In genomic region chr20:34713194-34713943, GRCh38 we compare ENCODE assay signal across 9 cellular contexts. TPM values are rescaled to one million over a fixed set of nuclear protein-coding genes. Genes with fewer than 3 reads are reported as not detected.
DNase-seq lines count a peak whose midpoint lies in the region; ATAC-seq lines count a peak whose summit lies in the region.
"Had no signal": no experiment of that assay in that cellular context is flagged by ENCODE, and none has a peak within 500 bp of the region (broad histone marks: within the 10 kb centered on the region; RNA-seq: fewer than 3 reads in every experiment).

No MANE protein-coding gene starts in this region.

- peak overlapping the region; percentile 27 for H3K27ac ChIP-seq in epithelial cell of prostate

- peaks cover 48% of the 10 kb centered on the region for H3K36me3 Mint-ChIP-seq in activated T-cell treated with anti-CD3 and anti-CD28 coated beads, Interleukin-2, amount 50 U/mL, for 24 hours (ENCODE audit: low read depth)
- H3K36me3 Mint-ChIP-seq in naive thymus-derived CD8-positive, alpha-beta T cell = peaks cover 0 to 27% (median 0%) of the 10 kb centered on the region in 3 donors

- POLR2A ChIA-PET in naive thymus-derived CD8-positive, alpha-beta T cell (lab: Charles Lee) = interaction anchor here (1.5 kb wide), 1 partner anchor 36 kb away, joined by 3 read pairs; the partner anchor contains the start of gene PIGU

- no peak overlapping the region for H3K4me3 Mint-ChIP-seq in activated T-cell treated with anti-CD3 and anti-CD28 coated beads, Interleukin-2, amount 50 U/mL, for 24 hours
- no peak overlapping the region for H3K4me3 Mint-ChIP-seq in naive thymus-derived CD8-positive, alpha-beta T cell
- H3K4me3 Mint-ChIP-seq: memory B cell had no signal

- ATAC-seq in naive thymus-derived CD8-positive, alpha-beta T cell = no peak

- H3K27ac Mint-ChIP-seq in activated T-cell treated with anti-CD3 and anti-CD28 coated beads, Interleukin-2, amount 50 U/mL, for 24 hours = peak overlapping the region; percentile 60
- peak overlapping the region in 4 of 10 donors; percentile 31 to 63 (median 48) for H3K27ac Mint-ChIP-seq in naive thymus-derived CD8-positive, alpha-beta T cell
- H3K27ac Mint-ChIP-seq: memory B cell had no signal

- H3K4me3 ChIP-seq in skeletal muscle cell (ENCODE audit: low read depth, low read length) = no peak overlapping the region

- H3K9me3 Mint-ChIP-seq in activated T-cell treated with anti-CD3 and anti-CD28 coated beads, Interleukin-2, amount 50 U/mL, for 24 hours = no peaks in the 10 kb centered on the region
- no peaks in the 10 kb centered on the region for H3K9me3 Mint-ChIP-seq in naive thymus-derived CD8-positive, alpha-beta T cell
- H3K9me3 Mint-ChIP-seq: memory B cell had no signal

- peaks cover 6% of the 10 kb centered on the region for H3K27me3 Mint-ChIP-seq in activated T-cell treated with anti-CD3 and anti-CD28 coated beads, Interleukin-2, amount 50 U/mL, for 24 hours
- H3K27me3 Mint-ChIP-seq in naive thymus-derived CD8-positive, alpha-beta T cell = no peaks in the 10 kb centered on the region
- H3K27me3 Mint-ChIP-seq: memory B cell had no signal

- DNase-seq in activated T-cell treated with anti-CD3 and anti-CD28 coated beads, Interleukin-2, amount 50 U/mL, for 24 hours = no peak
- DNase-seq in activated T-cell treated with anti-CD3 and anti-CD28 coated beads for 4 hours = no peak
- peak; percentile 73 for DNase-seq in NCI-H82 treated with DMSO at 0.1 percent for 48 hours (lab: John Stamatoyannopoulos, UW; ENCODE audit: unreplicated experiment)
- DNase-seq in epithelial cell of prostate (ENCODE audit: low read depth, low spot score) = peak; percentile 88
- DNase-seq in skeletal muscle cell (ENCODE audit: low read depth) = peak; percentile 97
- no peak for DNase-seq in SK-N-DZ (ENCODE audit: low spot score)
- DNase-seq in naive thymus-derived CD8-positive, alpha-beta T cell = no peak
- no peak for DNase-seq in epidermal melanocyte (ENCODE audit: insufficient read length, low spot score)

- peaks cover 36% of the 10 kb centered on the region for H3K4me1 Mint-ChIP-seq in activated T-cell treated with anti-CD3 and anti-CD28 coated beads, Interleukin-2, amount 50 U/mL, for 24 hours (ENCODE audit: low read depth)
- H3K4me1 Mint-ChIP-seq in naive thymus-derived CD8-positive, alpha-beta T cell = peaks cover 13 to 16% (median 14%) of the 10 kb centered on the region in 4 donors

RNA-seq across cellular contexts. Expression of gene TP53INP2, which starts 9.2 kb away (rescaled TPM):
- 13.1 and 17.0 TPM in 2 replicates for polyA plus RNA-seq in SK-N-DZ (2014; cell fraction: cytosol; rRNA removed)
- polyA plus RNA-seq in SK-N-DZ (2014; cell fraction: nucleus; rRNA removed) = 8.1 and 14.3 TPM in 2 replicates
- total RNA-seq in naive thymus-derived CD8-positive, alpha-beta T cell = 1 to 10 TPM; 1.7 to 1.8 TPM
- polyA plus RNA-seq in naive thymus-derived CD8-positive, alpha-beta T cell = under 1 TPM; 0.08 to 0.64 (median 0.53) TPM

RNA-seq across cellular contexts. Expression of gene PIGU, which starts 36.5 kb away (rescaled TPM):
- 41.5 and 43.8 TPM in 2 replicates for polyA plus RNA-seq in SK-N-DZ (2014; cell fraction: cytosol; rRNA removed)
- 18.2 and 32.8 TPM in 2 replicates for polyA plus RNA-seq in SK-N-DZ (2014; cell fraction: nucleus; rRNA removed)
- 10 to 100 TPM; 11.4 to 14.0 TPM for total RNA-seq in naive thymus-derived CD8-positive, alpha-beta T cell
- polyA plus RNA-seq in naive thymus-derived CD8-positive, alpha-beta T cell = 10 to 100 TPM; 18.3 to 25.4 (median 23.2) TPM

Comparison
In these comparisons a context has a peak if more than half of its experiments do, and no peak if none do; other contexts are left out.
1. DNase-seq: peak in NCI-H82 treated with DMSO at 0.1 percent for 48 hours (single experiment), epithelial cell of prostate (single experiment) and skeletal muscle cell (single experiment); none in activated T-cell treated with anti-CD3 and anti-CD28 coated beads, Interleukin-2, amount 50 U/mL, for 24 hours (single experiment), activated T-cell treated with anti-CD3 and anti-CD28 coated beads for 4 hours (single experiment), SK-N-DZ (single experiment), naive thymus-derived CD8-positive, alpha-beta T cell (0 of 10) and epidermal melanocyte (single experiment).